In the genomic region with DNA sequence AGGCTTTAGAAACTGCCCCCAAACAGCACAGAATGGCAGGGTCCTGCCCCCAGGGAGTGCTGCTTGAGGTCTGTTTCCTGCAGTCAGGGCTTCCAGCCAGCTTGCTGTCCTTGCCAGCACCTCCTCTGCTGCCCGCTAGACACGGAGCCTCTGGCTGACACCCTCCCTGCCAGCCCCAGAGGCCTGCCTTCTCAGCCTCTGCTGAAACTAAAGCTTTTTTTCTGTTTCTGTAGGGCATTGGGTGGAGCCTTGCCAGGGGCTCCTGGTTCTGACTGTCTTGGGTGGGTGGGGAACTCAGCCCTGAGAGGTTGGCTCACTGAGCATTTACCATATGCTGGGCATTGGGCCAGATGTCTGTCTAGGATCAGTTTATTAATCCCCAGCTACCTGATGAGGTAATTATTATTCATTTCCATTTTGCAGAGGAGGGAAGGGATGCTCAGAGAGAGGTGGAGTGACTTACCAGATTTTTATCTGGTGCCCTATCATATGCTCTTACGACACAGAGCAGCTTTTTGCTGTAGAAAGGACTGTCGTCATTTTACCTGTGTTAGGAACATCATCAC, we compare ENCODE assay signal across 8 cellular contexts.
DNase-seq lines count a peak whose midpoint lies in the region; ATAC-seq and TF ChIP-seq lines count a peak whose summit lies in the region.

No MANE protein-coding gene starts in this region.

- no peaks in the 10 kb centered on the region for H3K27me3 ChIP-seq in duodenal mucosa (ENCODE audit: control insufficient read depth in 1 of 2, insufficient read depth in 2 of 2, low read length in 2 of 2)

- H3K36me3 Mint-ChIP-seq in nephron (ENCODE audit: low read depth) = no peaks in the 10 kb centered on the region

- no peak overlapping the region for H3K4me3 Mint-ChIP-seq in nephron

- H3K9ac ChIP-seq in duodenal mucosa (ENCODE audit: low read depth in 1 of 2, low read length in 2 of 2) = peak overlapping the region; percentile 7 to 34

- H3K4me1 ChIP-seq in duodenal mucosa (ENCODE audit: control insufficient read depth in 1 of 2, insufficient read depth in 2 of 2, low read length in 2 of 2) = peaks cover 74 to 76% of the 10 kb centered on the region in 2 donors

- H3K4me1 Mint-ChIP-seq in nephron = peaks cover 69% of the 10 kb centered on the region

- H3K9me3 Mint-ChIP-seq in nephron = no peaks in the 10 kb centered on the region

- no peaks in the 10 kb centered on the region for H3K9me3 ChIP-seq in duodenal mucosa (ENCODE audit: control insufficient read depth in 1 of 2, low read length in 2 of 2)

- H3K27ac Mint-ChIP-seq in nephron = peak overlapping the region in 2 of 3 experiments; percentile 2 to 44

- no peaks in the 10 kb centered on the region for H3K36me3 ChIP-seq in duodenal mucosa (ENCODE audit: control insufficient read depth in 1 of 2, insufficient read depth in 2 of 2, low read length in 2 of 2)

- peak; percentile 35 for DNase-seq in activated gamma-delta T cell treated with Interleukin-2 at 50 U/mL for 16 hours
- no peak for DNase-seq in activated gamma-delta T cell (lab: John Stamatoyannopoulos, UW)
- DNase-seq in HPDE6-E6E7 (ENCODE audit: extremely low spot score) = peak; percentile 84
- peak in 4 of 5 experiments; percentile 30 to 82 (median 42) for DNase-seq in T-helper 2 cell
- no peak for DNase-seq in 8988T

- no peak for ATAC-seq in HG03439 (IDR thresholded peaks at IDR 0.05; ENCODE audit: unreplicated experiment)

- no peak overlapping the region for H3K4me3 ChIP-seq in duodenal mucosa (ENCODE audit: low read depth in 1 of 2, low read length in 2 of 2)

- H3K27me3 Mint-ChIP-seq in nephron (ENCODE audit: low read depth) = no peaks in the 10 kb centered on the region

- TF ChIP-seq CTCF in nephron (IDR thresholded peaks at IDR 0.05; ENCODE audit: unreplicated experiment in 3 of 3) = no peak

- peak overlapping the region; percentile 39 for H3K27ac ChIP-seq in duodenal mucosa (ENCODE audit: low read depth, low read length)

Comparison
In these comparisons a context has a peak if more than half of its experiments do, and no peak if none do; other contexts are left out.
1. DNase-seq: peak in activated gamma-delta T cell treated with Interleukin-2 at 50 U/mL for 16 hours (single experiment), HPDE6-E6E7 (single experiment) and T-helper 2 cell (4 of 5); none in activated gamma-delta T cell (single experiment) and 8988T (single experiment).